In genomic region chr11:33721291-33721840, GRCh38 we compare ENCODE assay signal across 12 cellular contexts. TPM values are rescaled to one million over a fixed set of nuclear protein-coding genes. Genes with fewer than 3 reads are reported as not detected.
DNase-seq lines count a peak whose midpoint lies in the region; ATAC-seq and TF ChIP-seq lines count a peak whose summit lies in the region.
"Had no signal": no experiment of that assay in that cellular context is flagged by ENCODE, and none has a peak within 500 bp of the region (broad histone marks: within the 10 kb centered on the region; RNA-seq: fewer than 3 reads in every experiment).

No MANE protein-coding gene starts in this region.

- intact Hi-C loops in activated CD4-positive, alpha-beta T cell treated with anti-CD3 and anti-CD28 coated beads, Interleukin-2, amount 10 ng/mL, durations not matched to agents 24 days and 14 days (cut with micrococcal nuclease), result loop anchor here (10.0 kb wide), 1 partner anchor 523 kb away; no protein-coding TSS in a partner anchor
- intact Hi-C loops in right cardiac atrium (cut with DNase I), result no loop called here

- H3K27me3 ChIP-seq in right cardiac atrium (ENCODE audit: control insufficient read depth, insufficient read depth), result no peaks in the 10 kb centered on the region
- H3K27me3 ChIP-seq in suprapubic skin, result no peaks in the 10 kb centered on the region

- peaks cover 43% of the 10 kb centered on the region for H3K36me3 Mint-ChIP-seq in activated CD4-positive, alpha-beta T cell treated with anti-CD3 and anti-CD28 coated beads, Interleukin-2, amount 10 ng/mL, durations not matched to agents 24 days and 14 days (ENCODE audit: low read depth)
- peaks cover 42% of the 10 kb centered on the region for H3K36me3 Mint-ChIP-seq in activated CD4-positive, alpha-beta memory T cell treated with anti-CD3 and anti-CD28 coated beads, Interleukin-2, amount 10 ng/mL, durations not matched to agents 7 days and 5 days (ENCODE audit: low read depth)
- peaks cover 36 to 48% of the 10 kb centered on the region in 2 donors for H3K36me3 Mint-ChIP-seq in stimulated activated naive B cell treated with anti-CD40 and anti-IgM and Interleukin-4, amounts not matched to agents 10 μg/mL and 1 μg/mL and 100 μg/mL, for 72 hours
- peaks cover 8 to 11% (median 11%) of the 10 kb centered on the region in 3 donors for H3K36me3 Mint-ChIP-seq in immature natural killer cell

- H3K4me3 Mint-ChIP-seq in activated CD4-positive, alpha-beta T cell treated with anti-CD3 and anti-CD28 coated beads, Interleukin-2, amount 10 ng/mL, durations not matched to agents 24 days and 14 days, result peak overlapping the region; percentile 16
- no peak overlapping the region for H3K4me3 Mint-ChIP-seq in activated CD4-positive, alpha-beta memory T cell treated with anti-CD3 and anti-CD28 coated beads, Interleukin-2, amount 10 ng/mL, durations not matched to agents 7 days and 5 days
- H3K4me3 Mint-ChIP-seq in stimulated activated naive B cell treated with anti-CD40 and anti-IgM and Interleukin-4, amounts not matched to agents 10 μg/mL and 1 μg/mL and 100 μg/mL, for 72 hours, result no peak overlapping the region
- no peak overlapping the region for H3K4me3 Mint-ChIP-seq in immature natural killer cell
- H3K4me3 Mint-ChIP-seq: stimulated activated naive CD8-positive, alpha-beta T cell treated with anti-CD3 and anti-CD28 coated beads, Interleukin-15, Interleukin-2, amounts not matched to agents 100 ng/mL and 50 ng/mL, for 24 hours had no signal

- peak overlapping the region; percentile 99 for H3K27ac ChIP-seq in right cardiac atrium (ENCODE audit: low read length)
- H3K27ac ChIP-seq in suprapubic skin, result peak overlapping the region; percentile 93

- no peak for TF ChIP-seq POLR2A in suprapubic skin (IDR thresholded peaks at IDR 0.05)

- TF ChIP-seq CTCF in suprapubic skin (IDR thresholded peaks at IDR 0.05), result no peak

- DNase-seq in activated CD4-positive, alpha-beta T cell treated with anti-CD3 and anti-CD28 coated beads, Interleukin-2, amount 10 ng/mL, durations not matched to agents 24 days and 14 days, result peak; percentile 58
- no peak for DNase-seq in activated CD4-positive, alpha-beta T cell treated with anti-CD3 and anti-CD28 coated beads, Interleukin-2, amount 50 U/mL, for 48 hours
- no peak for DNase-seq in activated CD4-positive, alpha-beta memory T cell treated with anti-CD3 and anti-CD28 coated beads, Interleukin-2, amount 10 ng/mL, durations not matched to agents 7 days and 5 days
- DNase-seq in right cardiac atrium, result no peak
- no peak for DNase-seq in suprapubic skin (ENCODE audit: low spot score in 2 of 2)
- no peak for DNase-seq in stimulated activated naive B cell treated with anti-CD40 and anti-IgM and Interleukin-4, amounts not matched to agents 10 μg/mL and 1 μg/mL and 100 μg/mL, for 72 hours
- no peak for DNase-seq in NOMO-1 treated with DMSO at 0.1 percent for 48 hours (lab: John Stamatoyannopoulos, UW; ENCODE audit: unreplicated experiment)
- no peak for DNase-seq in immature natural killer cell
- DNase-seq: NCI-H526 had no signal

- H3K4me3 ChIP-seq in right cardiac atrium (ENCODE audit: low read length), result no peak overlapping the region
- H3K4me3 ChIP-seq in suprapubic skin, result no peak overlapping the region
- H3K4me3 ChIP-seq: GM12878 had no signal

- H3K36me3 ChIP-seq in suprapubic skin, result peaks cover 57% of the 10 kb centered on the region

- H3K27ac Mint-ChIP-seq in activated CD4-positive, alpha-beta T cell treated with anti-CD3 and anti-CD28 coated beads, Interleukin-2, amount 10 ng/mL, durations not matched to agents 24 days and 14 days, result peak overlapping the region; percentile 73
- H3K27ac Mint-ChIP-seq in activated CD4-positive, alpha-beta memory T cell treated with anti-CD3 and anti-CD28 coated beads, Interleukin-2, amount 10 ng/mL, durations not matched to agents 7 days and 5 days, result peak overlapping the region; percentile 38
- H3K27ac Mint-ChIP-seq in stimulated activated naive B cell treated with anti-CD40 and anti-IgM and Interleukin-4, amounts not matched to agents 10 μg/mL and 1 μg/mL and 100 μg/mL, for 72 hours, result no peak overlapping the region
- peak overlapping the region in 1 of 6 donors; percentile 6 for H3K27ac Mint-ChIP-seq in immature natural killer cell

- H3K9me3 Mint-ChIP-seq in activated CD4-positive, alpha-beta T cell treated with anti-CD3 and anti-CD28 coated beads, Interleukin-2, amount 10 ng/mL, durations not matched to agents 24 days and 14 days, result peaks cover 4% of the 10 kb centered on the region
- no peaks in the 10 kb centered on the region for H3K9me3 Mint-ChIP-seq in activated CD4-positive, alpha-beta memory T cell treated with anti-CD3 and anti-CD28 coated beads, Interleukin-2, amount 10 ng/mL, durations not matched to agents 7 days and 5 days
- H3K9me3 Mint-ChIP-seq in stimulated activated naive B cell treated with anti-CD40 and anti-IgM and Interleukin-4, amounts not matched to agents 10 μg/mL and 1 μg/mL and 100 μg/mL, for 72 hours, result no peaks in the 10 kb centered on the region
- H3K9me3 Mint-ChIP-seq in immature natural killer cell, result no peaks in the 10 kb centered on the region
- H3K9me3 Mint-ChIP-seq: stimulated activated naive CD8-positive, alpha-beta T cell treated with anti-CD3 and anti-CD28 coated beads, Interleukin-15, Interleukin-2, amounts not matched to agents 100 ng/mL and 50 ng/mL, for 24 hours had no signal

- WGBS in right cardiac atrium, result 38% methylated on average over 4 of the region's 4 CpGs
- 24% methylated on average over 4 of the region's 4 CpGs for WGBS in suprapubic skin

- TF ChIP-seq EP300 in suprapubic skin (IDR thresholded peaks at IDR 0.05), result no peak

- H3K4me1 ChIP-seq in right cardiac atrium (ENCODE audit: control insufficient read depth, insufficient read depth, low read length) (peaks cover 29% of the 10 kb centered on the region), suprapubic skin (peaks cover 85% of the 10 kb centered on the region)

- POLR2A ChIA-PET in activated CD4-positive, alpha-beta memory T cell treated with anti-CD3 and anti-CD28 coated beads, Interleukin-2, amount 10 ng/mL, durations not matched to agents 7 days and 5 days (lab: Charles Lee), result interaction anchor here (1.7 to 3.2 kb wide), 4 partner anchors 14 to 21 kb away, joined by 6 to 26 read pairs (median 9); partner anchors contain the start of genes C11orf91 and CD59

- ATAC-seq in right cardiac atrium, result peak in 1 of 2 donors; percentile 26
- ATAC-seq in stimulated activated naive B cell treated with anti-CD40 and anti-IgM and Interleukin-4, amounts not matched to agents 10 μg/mL and 1 μg/mL and 100 μg/mL, for 72 hours (replicated peaks), result no peak
- ATAC-seq: GM12878 had no signal

- CTCF ChIA-PET in activated CD4-positive, alpha-beta memory T cell treated with anti-CD3 and anti-CD28 coated beads, Interleukin-2, amount 10 ng/mL, durations not matched to agents 7 days and 5 days (lab: Charles Lee), result interaction anchor here (0.6 to 1.8 kb wide), 3 partner anchors 21 to 51 kb away, joined by 4 to 8 read pairs (median 6); no protein-coding TSS in a partner anchor

- H3K27me3 Mint-ChIP-seq in activated CD4-positive, alpha-beta T cell treated with anti-CD3 and anti-CD28 coated beads, Interleukin-2, amount 10 ng/mL, durations not matched to agents 24 days and 14 days, result peaks cover under 1% of the 10 kb centered on the region
- no peaks in the 10 kb centered on the region for H3K27me3 Mint-ChIP-seq in activated CD4-positive, alpha-beta memory T cell treated with anti-CD3 and anti-CD28 coated beads, Interleukin-2, amount 10 ng/mL, durations not matched to agents 7 days and 5 days
- peaks cover 0 to 3% of the 10 kb centered on the region in 2 donors for H3K27me3 Mint-ChIP-seq in stimulated activated naive B cell treated with anti-CD40 and anti-IgM and Interleukin-4, amounts not matched to agents 10 μg/mL and 1 μg/mL and 100 μg/mL, for 72 hours
- H3K27me3 Mint-ChIP-seq in immature natural killer cell (ENCODE audit: low read depth in 3 of 3), result peaks cover 0 to 2% (median 0%) of the 10 kb centered on the region in 3 donors

- no peaks in the 10 kb centered on the region for H3K9me3 ChIP-seq in right cardiac atrium (ENCODE audit: control insufficient read depth, low read length)
- H3K9me3 ChIP-seq in suprapubic skin, result no peaks in the 10 kb centered on the region

- H3K4me1 Mint-ChIP-seq in activated CD4-positive, alpha-beta T cell treated with anti-CD3 and anti-CD28 coated beads, Interleukin-2, amount 10 ng/mL, durations not matched to agents 24 days and 14 days, result peaks cover 56% of the 10 kb centered on the region
- H3K4me1 Mint-ChIP-seq in activated CD4-positive, alpha-beta memory T cell treated with anti-CD3 and anti-CD28 coated beads, Interleukin-2, amount 10 ng/mL, durations not matched to agents 7 days and 5 days, result peaks cover 59% of the 10 kb centered on the region
- H3K4me1 Mint-ChIP-seq in stimulated activated naive B cell treated with anti-CD40 and anti-IgM and Interleukin-4, amounts not matched to agents 10 μg/mL and 1 μg/mL and 100 μg/mL, for 72 hours, result peaks cover 38% of the 10 kb centered on the region in 2 donors
- peaks cover 21 to 31% of the 10 kb centered on the region in 2 donors for H3K4me1 Mint-ChIP-seq in immature natural killer cell

RNA-seq across cellular contexts. Expression of gene CD59, which starts 14.9 kb away (rescaled TPM):
- 94.1 and 98.7 TPM in 2 replicates for total RNA-seq in activated CD4-positive, alpha-beta T cell treated with anti-CD3 and anti-CD28 coated beads, Interleukin-2, amount 10 ng/mL, durations not matched to agents 24 days and 14 days
- 100 to 1,000 TPM; 153 to 158 TPM for total RNA-seq in activated CD4-positive, alpha-beta memory T cell treated with anti-CD3 and anti-CD28 coated beads, Interleukin-2, amount 10 ng/mL, durations not matched to agents 7 days and 5 days
- total RNA-seq in right cardiac atrium (100 to 1,000 TPM; 619 to 780 (median 669) TPM), suprapubic skin (100 to 1,000 TPM; 309 to 520 (median 422) TPM)
- polyA plus RNA-seq in right cardiac atrium (245 TPM), immature natural killer cell (10 to 100 TPM; 46.9 to 70.7 (median 54.9) TPM)

RNA-seq across cellular contexts. Expression of gene C11orf91, which starts 20.7 kb away (rescaled TPM):
- total RNA-seq in activated CD4-positive, alpha-beta T cell treated with anti-CD3 and anti-CD28 coated beads, Interleukin-2, amount 10 ng/mL, durations not matched to agents 24 days and 14 days, result 0.51 TPM in 1 of 2 replicates, not detected in the other
- total RNA-seq in activated CD4-positive, alpha-beta memory T cell treated with anti-CD3 and anti-CD28 coated beads, Interleukin-2, amount 10 ng/mL, durations not matched to agents 7 days and 5 days, result not detected
- total RNA-seq in right cardiac atrium (1 to 10 TPM in 1 of 4 donors, not detected in 3; 1.9 TPM), suprapubic skin (not detected)
- polyA plus RNA-seq in right cardiac atrium (not detected), immature natural killer cell (not detected)
- total RNA-seq: GM12878, H1 had no signal
- polyA plus RNA-seq: GM12878, H1 had no signal

RNA-seq across cellular contexts. Expression of gene FBXO3, which starts 53.0 kb away (rescaled TPM):
- 18.1 and 20.9 TPM in 2 replicates for total RNA-seq in activated CD4-positive, alpha-beta T cell treated with anti-CD3 and anti-CD28 coated beads, Interleukin-2, amount 10 ng/mL, durations not matched to agents 24 days and 14 days
- 10 to 100 TPM; 26.9 to 30.9 TPM for total RNA-seq in activated CD4-positive, alpha-beta memory T cell treated with anti-CD3 and anti-CD28 coated beads, Interleukin-2, amount 10 ng/mL, durations not matched to agents 7 days and 5 days
- total RNA-seq in right cardiac atrium (10 to 100 TPM; 30.2 to 40.8 (median 39.2) TPM), suprapubic skin (10 to 100 TPM; 35.4 to 47.5 (median 44.3) TPM)
- polyA plus RNA-seq in right cardiac atrium (27.3 TPM), immature natural killer cell (10 to 100 TPM; 33.5 to 46.9 (median 36.9) TPM)
